In the genomic region with DNA sequence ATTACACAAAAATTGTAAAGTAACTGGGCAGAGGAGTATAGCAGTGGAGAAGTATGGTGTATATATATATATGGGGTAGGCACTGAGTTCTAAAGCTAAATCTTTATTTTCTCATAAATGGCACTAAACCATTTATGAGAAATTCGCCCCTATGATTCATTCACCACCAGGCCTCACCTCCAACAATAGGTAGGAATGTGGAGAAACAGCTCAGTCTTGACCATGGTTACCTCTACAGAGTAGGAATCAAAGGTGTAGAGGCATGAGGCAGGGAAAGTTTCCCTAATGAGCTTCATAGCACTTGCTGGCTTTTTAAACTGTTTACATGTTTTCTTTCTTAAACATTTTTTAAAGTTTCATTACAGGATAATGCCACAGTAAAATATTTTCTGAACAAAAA, we compare ENCODE assay signal across 21 cellular contexts. TPM values are rescaled to one million over a fixed set of nuclear protein-coding genes. Genes with fewer than 3 reads are reported as not detected.
DNase-seq lines count a peak whose midpoint lies in the region; ATAC-seq and TF ChIP-seq lines count a peak whose summit lies in the region.
"Had no signal": no experiment of that assay in that cellular context is flagged by ENCODE, and none has a peak within 500 bp of the region (broad histone marks: within the 10 kb centered on the region; RNA-seq: fewer than 3 reads in every experiment).

No MANE protein-coding gene starts in this region.

- POLR2A ChIA-PET in naive thymus-derived CD4-positive, alpha-beta T cell (lab: Charles Lee), result interaction anchor here (0.9 to 1.0 kb wide), 2 partner anchors 12 to 131 kb away, joined by 3 to 4 read pairs; no protein-coding TSS in a partner anchor

- H3K4me3 ChIP-seq in naive thymus-derived CD4-positive, alpha-beta T cell (ENCODE audit: low read length), result no peak overlapping the region
- H3K4me3 ChIP-seq in lower lobe of right lung, result no peak overlapping the region
- H3K4me3 ChIP-seq: mucosa of descending colon had no signal

- intact Hi-C loops in naive thymus-derived CD4-positive, alpha-beta T cell (cut with micrococcal nuclease), result no loop called here
- intact Hi-C loops in lower lobe of right lung (cut with DNase I), result no loop called here

- H3K27me3 Mint-ChIP-seq in activated naive CD8-positive, alpha-beta T cell treated with anti-CD3 and anti-CD28 coated beads, Interleukin-2, amount 50 U/mL, for 24 hours, result no peaks in the 10 kb centered on the region
- no peaks in the 10 kb centered on the region for H3K27me3 Mint-ChIP-seq in naive thymus-derived CD4-positive, alpha-beta T cell

- peaks cover 37 to 49% of the 10 kb centered on the region in 2 donors for H3K4me1 ChIP-seq in naive thymus-derived CD4-positive, alpha-beta T cell (ENCODE audit: control insufficient read depth in 2 of 2, insufficient read depth in 2 of 2, low read length in 2 of 2)
- H3K4me1 ChIP-seq in lower lobe of right lung, result peaks cover 9% of the 10 kb centered on the region

- no peaks in the 10 kb centered on the region for H3K27me3 ChIP-seq in naive thymus-derived CD4-positive, alpha-beta T cell (ENCODE audit: control insufficient read depth in 2 of 2, insufficient read depth in 2 of 2, low read length in 2 of 2)
- H3K27me3 ChIP-seq in lower lobe of right lung (ENCODE audit: low read depth), result no peaks in the 10 kb centered on the region

- DNase-seq in activated CD4-positive, CD25-positive, alpha-beta regulatory T cell treated with anti-CD3 and anti-CD28 coated beads, Interleukin-2, amount 50 U/mL, for 72 hours, result no peak
- DNase-seq in HT-29 (ENCODE audit: low spot score) (peak; percentile 45), 8988T (no peak), lower lobe of right lung (no peak)
- no peak for DNase-seq in activated naive CD8-positive, alpha-beta T cell treated with anti-CD3 and anti-CD28 coated beads, Interleukin-2, amount 50 U/mL, for 24 hours
- no peak for DNase-seq in naive thymus-derived CD4-positive, alpha-beta T cell
- DNase-seq: activated CD8-positive, alpha-beta memory T cell treated with anti-CD3 and anti-CD28 coated beads, Interleukin-2, amount 50 U/mL, for 4 hours; activated gamma-delta T cell treated with Interleukin-2 at 50 U/mL for 16 hours; AML-193; COR-L47; effector CD8-positive, alpha-beta T cell; glutamatergic neuron; left ventricle myocardium superior; mucosa of descending colon; NCI-H1105 treated with DMSO at 0.1 percent for 48 hours; NCI-H510A treated with DMSO at 0.1 percent for 48 hours; stimulated activated CD4-positive, alpha-beta T cell treated with anti-CD3 and anti-CD28 coated beads, Interleukin-4, amount 100 ng/mL, for 1 hour had no signal

- no peaks in the 10 kb centered on the region for H3K36me3 ChIP-seq in naive thymus-derived CD4-positive, alpha-beta T cell (ENCODE audit: control insufficient read depth in 2 of 3, insufficient read depth in 3 of 3, low read length in 3 of 3)
- H3K36me3 ChIP-seq in lower lobe of right lung, result no peaks in the 10 kb centered on the region

- H3K36me3 Mint-ChIP-seq in activated naive CD8-positive, alpha-beta T cell treated with anti-CD3 and anti-CD28 coated beads, Interleukin-2, amount 50 U/mL, for 24 hours (ENCODE audit: low read depth), result peaks cover 39% of the 10 kb centered on the region
- peaks cover 11 to 43% (median 30%) of the 10 kb centered on the region in 5 donors for H3K36me3 Mint-ChIP-seq in naive thymus-derived CD4-positive, alpha-beta T cell

- H3K4me1 Mint-ChIP-seq in activated naive CD8-positive, alpha-beta T cell treated with anti-CD3 and anti-CD28 coated beads, Interleukin-2, amount 50 U/mL, for 24 hours, result peaks cover 56% of the 10 kb centered on the region
- peaks cover 16 to 67% (median 46%) of the 10 kb centered on the region in 7 donors for H3K4me1 Mint-ChIP-seq in naive thymus-derived CD4-positive, alpha-beta T cell

- CTCF ChIA-PET in naive thymus-derived CD4-positive, alpha-beta T cell (lab: Charles Lee), result no interaction called here

- H3K9me3 ChIP-seq in naive thymus-derived CD4-positive, alpha-beta T cell (ENCODE audit: control insufficient read depth in 2 of 3, low read length in 3 of 3), result peaks cover 0 to 5% (median 5%) of the 10 kb centered on the region in 3 experiments
- H3K9me3 ChIP-seq in lower lobe of right lung, result no peaks in the 10 kb centered on the region
- H3K9me3 ChIP-seq: mucosa of descending colon had no signal

- H3K4me3 Mint-ChIP-seq in activated naive CD8-positive, alpha-beta T cell treated with anti-CD3 and anti-CD28 coated beads, Interleukin-2, amount 50 U/mL, for 24 hours, result no peak overlapping the region
- peak overlapping the region in 1 of 10 donors; percentile 19 for H3K4me3 Mint-ChIP-seq in naive thymus-derived CD4-positive, alpha-beta T cell

- H3K27ac Mint-ChIP-seq in activated naive CD8-positive, alpha-beta T cell treated with anti-CD3 and anti-CD28 coated beads, Interleukin-2, amount 50 U/mL, for 24 hours, result peak overlapping the region; percentile 31
- peak overlapping the region in 5 of 9 donors; percentile 26 to 64 (median 59) for H3K27ac Mint-ChIP-seq in naive thymus-derived CD4-positive, alpha-beta T cell

- peaks cover 8% of the 10 kb centered on the region for H3K9me3 Mint-ChIP-seq in activated naive CD8-positive, alpha-beta T cell treated with anti-CD3 and anti-CD28 coated beads, Interleukin-2, amount 50 U/mL, for 24 hours
- peaks cover 0 to 19% (median 6%) of the 10 kb centered on the region in 11 donors for H3K9me3 Mint-ChIP-seq in naive thymus-derived CD4-positive, alpha-beta T cell

- no peak for TF ChIP-seq CTCF in lower lobe of right lung (IDR thresholded peaks at IDR 0.05)

- peak overlapping the region; percentile 30 for H3K27ac ChIP-seq in naive thymus-derived CD4-positive, alpha-beta T cell (ENCODE audit: low read depth, low read length)
- no peak overlapping the region for H3K27ac ChIP-seq in lower lobe of right lung
- H3K27ac ChIP-seq: 22Rv1 had no signal

- peak; percentile 21 to 32 for ATAC-seq in activated CD4-positive, CD25-positive, alpha-beta regulatory T cell treated with anti-CD3 and anti-CD28 coated beads, Interleukin-2, amount 50 U/mL, for 24 hours
- ATAC-seq in activated naive CD8-positive, alpha-beta T cell treated with anti-CD3 and anti-CD28 coated beads, Interleukin-2, amount 50 U/mL, for 24 hours, result peak; percentile 18
- no peak for ATAC-seq in naive thymus-derived CD4-positive, alpha-beta T cell
- ATAC-seq in lower lobe of right lung, result no peak
- no peak for ATAC-seq in HG03108 (IDR thresholded peaks at IDR 0.05; ENCODE audit: unreplicated experiment)
- ATAC-seq: left ventricle myocardium superior, mucosa of descending colon had no signal

RNA-seq across cellular contexts. Expression of gene SUMO4, which starts 36.9 kb away (rescaled TPM):
- 0.31 and 0.44 TPM in 2 replicates for total RNA-seq in HT-29 (2014; rRNA removed; shearing (Covaris generic))
- 10 to 100 TPM in 2 of 5 experiments, 1 to 10 TPM in 3; 5.0 to 19.9 (median 7.4) TPM for total RNA-seq in naive thymus-derived CD4-positive, alpha-beta T cell
- 1 to 10 TPM in 1 of 2 donors, under 1 TPM in 1; 0.36 to 2.0 TPM for polyA plus RNA-seq in naive thymus-derived CD4-positive, alpha-beta T cell
- total RNA-seq in lower lobe of right lung, result 2.0 TPM
- polyA plus RNA-seq: urinary bladder had no signal

RNA-seq across cellular contexts. Expression of gene TAB2, which starts 45.6 kb away (rescaled TPM):
- 7.9 and 11.7 TPM in 2 replicates for total RNA-seq in HT-29 (2014; rRNA removed; shearing (Covaris generic))
- 100 to 1,000 TPM in 4 of 5 experiments, 10 to 100 TPM in 1; 98.3 to 234 (median 119) TPM for total RNA-seq in naive thymus-derived CD4-positive, alpha-beta T cell
- polyA plus RNA-seq in naive thymus-derived CD4-positive, alpha-beta T cell, result 10 to 100 TPM; 15.7 to 17.5 TPM
- total RNA-seq in lower lobe of right lung, result 60.9 TPM

Comparison
In these comparisons a context has a peak if more than half of its experiments do, and no peak if none do; other contexts are left out.
1. ATAC-seq: peak in activated CD4-positive, CD25-positive, alpha-beta regulatory T cell treated with anti-CD3 and anti-CD28 coated beads, Interleukin-2, amount 50 U/mL, for 24 hours (2 of 2) and activated naive CD8-positive, alpha-beta T cell treated with anti-CD3 and anti-CD28 coated beads, Interleukin-2, amount 50 U/mL, for 24 hours (single experiment); none in naive thymus-derived CD4-positive, alpha-beta T cell (single experiment), lower lobe of right lung (0 of 2) and HG03108 (single experiment).